In the genomic region with DNA sequence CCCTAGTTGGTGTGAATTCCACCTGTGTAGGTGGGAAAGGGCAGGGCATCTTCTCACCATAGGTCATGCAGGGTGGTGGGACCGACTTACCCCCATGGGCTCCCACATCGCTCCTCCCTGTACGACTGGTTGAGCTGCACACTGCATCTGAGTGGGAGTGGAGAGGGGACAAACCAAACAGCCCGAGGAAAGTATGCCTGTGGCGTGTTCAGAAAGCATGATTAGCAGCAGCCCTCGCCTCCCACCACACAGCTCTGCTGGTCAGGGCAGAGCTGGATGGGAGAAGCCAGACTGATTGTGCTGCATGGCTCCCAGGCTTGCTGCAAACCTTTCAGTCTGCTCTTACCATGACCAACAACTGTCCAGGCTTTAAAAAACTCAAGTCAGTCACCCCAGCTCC, we compare ENCODE assay signal across 25 cellular contexts. TPM values are rescaled to one million over a fixed set of nuclear protein-coding genes. Genes with fewer than 3 reads are reported as not detected.
DNase-seq lines count a peak whose midpoint lies in the region; ATAC-seq, FAIRE-seq and TF ChIP-seq lines count a peak whose summit lies in the region.
"Had no signal": no experiment of that assay in that cellular context is flagged by ENCODE, and none has a peak within 500 bp of the region (broad histone marks: within the 10 kb centered on the region; RNA-seq: fewer than 3 reads in every experiment).

No MANE protein-coding gene starts in this region.

- H2AFZ ChIP-seq in mesenchymal stem cell (ENCODE audit: low read depth, low read length): no peak overlapping the region

- H3K4ac ChIP-seq in mesenchymal stem cell (ENCODE audit: low read depth in 1 of 2, low read length in 2 of 2): no peak overlapping the region

- no peak overlapping the region for H3K9ac ChIP-seq in mesenchymal stem cell (ENCODE audit: low read length)

- H3K23ac ChIP-seq in mesenchymal stem cell (ENCODE audit: low read length in 2 of 2): no peak overlapping the region

- no peak overlapping the region for H2AK5ac ChIP-seq in mesenchymal stem cell (ENCODE audit: low read length, severe bottlenecking)

- peaks cover 43% of the 10 kb centered on the region for H3K79me1 ChIP-seq in mesenchymal stem cell (replicated peaks; ENCODE audit: low read length, poor library complexity, severe bottlenecking)

- ATAC-seq in heart right ventricle (peak in 4 of 8 donors; percentile 16 to 40 (median 20)), pancreas (peak in 3 of 4 donors; percentile 9 to 17 (median 12)), GM19328 (IDR thresholded peaks at IDR 0.05; ENCODE audit: unreplicated experiment) (no peak)
- ATAC-seq: GM12878, K562, PC-3 had no signal

- no peaks in the 10 kb centered on the region for H3K9me3 ChIP-seq in ascending aorta
- peaks cover 0 to 11% (median 0%) of the 10 kb centered on the region in 11 donors for H3K9me3 ChIP-seq in heart right ventricle
- H3K9me3 ChIP-seq in pancreas: no peaks in the 10 kb centered on the region
- H3K9me3 ChIP-seq in mesenchymal stem cell (ENCODE audit: control insufficient read depth, low read length): peaks cover 16% of the 10 kb centered on the region
- H3K9me3 ChIP-seq: BE2C, Caco-2 had no signal

- no peak overlapping the region for H2BK5ac ChIP-seq in mesenchymal stem cell (ENCODE audit: low read depth, low read length, poor library complexity, severe bottlenecking)

- H2BK12ac ChIP-seq in mesenchymal stem cell (ENCODE audit: low read length in 2 of 2): no peak overlapping the region

- no peak overlapping the region for H4K91ac ChIP-seq in mesenchymal stem cell (ENCODE audit: low read length)

- H3K4me1 ChIP-seq in ascending aorta (peaks cover 0 to 9% of the 10 kb centered on the region in 2 donors), heart right ventricle (peaks cover 0 to 51% (median 18%) of the 10 kb centered on the region in 9 donors), pancreas (peaks cover 20 to 22% (median 21%) of the 10 kb centered on the region in 3 donors), mesenchymal stem cell (ENCODE audit: control insufficient read depth, insufficient read depth, low read depth, low read length) (peaks cover 12% of the 10 kb centered on the region)
- H3K4me1 ChIP-seq: BE2C had no signal

- H3K14ac ChIP-seq in mesenchymal stem cell (ENCODE audit: low read length in 2 of 2): no peak overlapping the region

- H2BK120ac ChIP-seq in mesenchymal stem cell (ENCODE audit: low read depth, low read length): no peak overlapping the region

- no peak overlapping the region for H4K8ac ChIP-seq in mesenchymal stem cell (ENCODE audit: low read length)

- H2BK15ac ChIP-seq in mesenchymal stem cell (ENCODE audit: low read depth, poor library complexity, severe bottlenecking): no peak overlapping the region

- no peak for TF ChIP-seq CTCF in C4-2B (conservative IDR thresholded peaks at IDR 0.05)
- TF ChIP-seq CTCF in ascending aorta (IDR thresholded peaks at IDR 0.05): no peak
- no peak for TF ChIP-seq CTCF in heart right ventricle (IDR thresholded peaks at IDR 0.05)
- no peak for TF ChIP-seq CTCF in pancreas (IDR thresholded peaks at IDR 0.05)

- 79 to 86% methylated on average over 6 of the region's 6 CpGs for WGBS in heart right ventricle, 2 donors
- WGBS in pancreas, 2 donors: 91% methylated on average over 6 of the region's 6 CpGs
- 98% methylated on average over 6 of the region's 6 CpGs for WGBS in mesenchymal stem cell

- no peak for DNase-seq in ascending aorta (ENCODE audit: low spot score in 2 of 2)
- DNase-seq in heart right ventricle: no peak
- no peak for DNase-seq in pancreas
- no peak for DNase-seq in DMS79 treated with DMSO at 0.1 percent for 48 hours (lab: John Stamatoyannopoulos, UW)
- no peak for DNase-seq in mesenchymal stem cell
- no peak for DNase-seq in activated T-cell treated with anti-CD3 and anti-CD28 coated beads, Interleukin-2, amount 50 U/mL, for 1 hour
- DNase-seq: BE2C; Caco-2; CD4-positive, alpha-beta T cell; DMS153; EL; H7; HFFc6; NCI-H1694; NCI-H2081 treated with DMSO at 0.1 percent for 48 hours; NCI-H510A; NCI-H82; PC-3; RPMI8226; SJCRH30 had no signal

- no peak for FAIRE-seq in pancreas (lab: Jason Lieb, UNC)
- FAIRE-seq: A204.1, GM12878, K562 had no signal

- H3K36me3 ChIP-seq in ascending aorta: peaks cover 12 to 24% of the 10 kb centered on the region in 2 donors
- peaks cover 0 to 85% (median 23%) of the 10 kb centered on the region in 9 donors for H3K36me3 ChIP-seq in heart right ventricle
- H3K36me3 ChIP-seq in pancreas: peaks cover 0 to 6% (median 3%) of the 10 kb centered on the region in 3 donors
- H3K36me3 ChIP-seq in mesenchymal stem cell (ENCODE audit: control insufficient read depth in 1 of 2, insufficient read depth in 2 of 2, low read depth in 1 of 2, low read length in 2 of 2): peaks cover 36 to 62% of the 10 kb centered on the region in 2 experiments
- H3K36me3 ChIP-seq: BE2C had no signal

- intact Hi-C loops in ascending aorta (cut with DNase I) (no loop called here), heart right ventricle (cut with DNase I) (loop anchor here in 1 of 10 donors (2.0 to 5.0 kb wide), 2 partner anchors 19 to 41 kb away; no protein-coding TSS in a partner anchor), pancreas (cut with DNase I) (no loop called here)

- H3K27ac ChIP-seq in C4-2B (peak overlapping the region; percentile 49), ascending aorta (peak overlapping the region; percentile 57 to 74), heart right ventricle (peak overlapping the region in 7 of 10 donors; percentile 47 to 88 (median 76)), pancreas (no peak overlapping the region), mesenchymal stem cell (ENCODE audit: low read length, poor library complexity, severe bottlenecking) (no peak overlapping the region)
- H3K27ac ChIP-seq: SJCRH30 had no signal

- H3K4me3 ChIP-seq in ascending aorta (no peak overlapping the region), heart right ventricle (no peak overlapping the region), pancreas (no peak overlapping the region), mesenchymal stem cell (ENCODE audit: insufficient read depth in 1 of 2, low read depth in 1 of 2, low read length in 2 of 2) (no peak overlapping the region)
- H3K4me3 ChIP-seq: GM12878, K562, SJCRH30 had no signal

- no peak overlapping the region for H3K18ac ChIP-seq in mesenchymal stem cell (ENCODE audit: low read depth in 1 of 2, low read length in 2 of 2)

- no peaks in the 10 kb centered on the region for H3K27me3 ChIP-seq in ascending aorta
- H3K27me3 ChIP-seq in heart right ventricle: no peaks in the 10 kb centered on the region
- H3K27me3 ChIP-seq in pancreas: no peaks in the 10 kb centered on the region
- no peaks in the 10 kb centered on the region for H3K27me3 ChIP-seq in mesenchymal stem cell (ENCODE audit: control insufficient read depth in 1 of 2, insufficient read depth in 1 of 2, low read length in 2 of 2)
- H3K27me3 ChIP-seq: BE2C, SJCRH30 had no signal

- H3K4me2 ChIP-seq in mesenchymal stem cell (ENCODE audit: low read length, poor library complexity, severe bottlenecking): no peak overlapping the region

RNA-seq across cellular contexts. Expression of a gene that starts 24.4 kb away (rescaled TPM):
- total RNA-seq in ascending aorta (8.0 TPM), heart right ventricle (1 to 10 TPM; 5.4 to 9.8 (median 7.3) TPM), pancreas (1 to 10 TPM; 4.3 to 9.0 (median 5.8) TPM)
- polyA plus RNA-seq in heart right ventricle (1 to 10 TPM; 1.7 to 1.8 TPM), pancreas (1 to 10 TPM; 1.2 to 1.5 TPM)
- polyA plus RNA-seq in mesenchymal stem cell (2013, experiment 1 of 2): 13.3 TPM
- polyA plus RNA-seq in mesenchymal stem cell (2013, experiment 2 of 2): 13.8 TPM

Comparison
In these comparisons a context has a peak if more than half of its experiments do, and no peak if none do; other contexts are left out.
1. H3K27ac ChIP-seq: peak in C4-2B (single experiment), ascending aorta (2 of 2) and heart right ventricle (7 of 10); none in pancreas (0 of 4) and mesenchymal stem cell (single experiment).